34 cellular contexts compared by ENCODE assay signal in genomic region chr11:115060840-115061239, GRCh38.
"Had no signal": no experiment of that assay in that cellular context is flagged by ENCODE, and none has a peak within 500 bp of the region (broad histone marks: within the 10 kb centered on the region; RNA-seq: fewer than 3 reads in every experiment).

No MANE protein-coding gene starts in this region.

- H3K9me3 ChIP-seq: colonic mucosa had no signal

- H3K36me3 Mint-ChIP-seq: activated CD4-positive, alpha-beta memory T cell treated with anti-CD3 and anti-CD28 coated beads for 36 hours; activated CD8-positive, alpha-beta memory T cell treated with anti-CD3 and anti-CD28 coated beads, Interleukin-2, amount 10 ng/mL, durations not matched to agents 7 days and 5 days; activated naive CD4-positive, alpha-beta T cell treated with anti-CD3 and anti-CD28 coated beads, Interleukin-2, amount 50 U/mL, for 24 hours; activated naive CD8-positive, alpha-beta T cell treated with anti-CD3 and anti-CD28 coated beads for 36 hours; brain had no signal

- H3K27ac ChIP-seq: adrenal gland, breast epithelium, cardiac muscle cell, colonic mucosa, gastrocnemius medialis, heart left ventricle, VCaP had no signal

- H3K27me3 Mint-ChIP-seq: activated CD4-positive, alpha-beta memory T cell treated with anti-CD3 and anti-CD28 coated beads for 36 hours; activated CD8-positive, alpha-beta memory T cell treated with anti-CD3 and anti-CD28 coated beads, Interleukin-2, amount 10 ng/mL, durations not matched to agents 7 days and 5 days; activated naive CD4-positive, alpha-beta T cell treated with anti-CD3 and anti-CD28 coated beads, Interleukin-2, amount 50 U/mL, for 24 hours; activated naive CD8-positive, alpha-beta T cell treated with anti-CD3 and anti-CD28 coated beads, Interleukin-2, amount 50 U/mL, for 24 hours had no signal

- H3K27ac Mint-ChIP-seq: activated CD4-positive, alpha-beta memory T cell treated with anti-CD3 and anti-CD28 coated beads for 36 hours; activated CD8-positive, alpha-beta memory T cell treated with anti-CD3 and anti-CD28 coated beads, Interleukin-2, amount 10 ng/mL, durations not matched to agents 7 days and 5 days; activated CD8-positive, alpha-beta T cell treated with anti-CD3 and anti-CD28 coated beads, Interleukin-2, amount 10 ng/mL, durations not matched to agents 7 days and 5 days; activated naive CD4-positive, alpha-beta T cell treated with anti-CD3 and anti-CD28 coated beads for 36 hours; activated naive CD4-positive, alpha-beta T cell treated with anti-CD3 and anti-CD28 coated beads, Interleukin-2, amount 50 U/mL, for 24 hours; activated naive CD8-positive, alpha-beta T cell treated with anti-CD3 and anti-CD28 coated beads for 36 hours; activated naive CD8-positive, alpha-beta T cell treated with anti-CD3 and anti-CD28 coated beads, Interleukin-2, amount 50 U/mL, for 24 hours; activated T-helper 1 cell treated with anti-CD3 and anti-CD28 coated beads, Interleukin-12 subunit alpha, Interleukin-12 subunit beta, Interleukin-2, Interleukin-4 antibody, amounts not matched to agents 30 ng/mL and 10 ng/mL and 1 ng/mL, durations not matched to agents 14 hours and 24 hours and 36 hours; activated T-helper 2 cell treated with anti-CD3 and anti-CD28 coated beads, Interferon-gamma antibody, Interleukin-2, Interleukin-4, amounts not matched to agents 10 μg/mL and 5 μg/mL and 100 μg/mL, durations not matched to agents 14 hours and 24 hours and 36 hours; WTC11 had no signal

- H3K4me3 ChIP-seq: adrenal gland, breast epithelium, cardiac muscle cell, colonic mucosa, gastrocnemius medialis, heart left ventricle had no signal

- H3K4me3 Mint-ChIP-seq: activated CD4-positive, alpha-beta memory T cell treated with anti-CD3 and anti-CD28 coated beads for 36 hours; activated CD8-positive, alpha-beta memory T cell treated with anti-CD3 and anti-CD28 coated beads, Interleukin-2, amount 10 ng/mL, durations not matched to agents 7 days and 5 days; activated CD8-positive, alpha-beta T cell treated with anti-CD3 and anti-CD28 coated beads, Interleukin-2, amount 10 ng/mL, durations not matched to agents 7 days and 5 days; activated naive CD4-positive, alpha-beta T cell treated with anti-CD3 and anti-CD28 coated beads for 36 hours; activated naive CD4-positive, alpha-beta T cell treated with anti-CD3 and anti-CD28 coated beads, Interleukin-2, amount 50 U/mL, for 24 hours; activated naive CD8-positive, alpha-beta T cell treated with anti-CD3 and anti-CD28 coated beads for 36 hours; activated naive CD8-positive, alpha-beta T cell treated with anti-CD3 and anti-CD28 coated beads, Interleukin-2, amount 50 U/mL, for 24 hours; activated T-helper 1 cell treated with anti-CD3 and anti-CD28 coated beads, Interleukin-12 subunit alpha, Interleukin-12 subunit beta, Interleukin-2, Interleukin-4 antibody, amounts not matched to agents 30 ng/mL and 10 ng/mL and 1 ng/mL, durations not matched to agents 14 hours and 24 hours and 36 hours; brain; WTC11 had no signal

- ATAC-seq: activated CD8-positive, alpha-beta memory T cell treated with anti-CD3 and anti-CD28 coated beads, Interleukin-2, amount 10 ng/mL, durations not matched to agents 7 days and 5 days; activated CD8-positive, alpha-beta T cell treated with anti-CD3 and anti-CD28 coated beads, Interleukin-2, amount 10 ng/mL, durations not matched to agents 7 days and 5 days; activated naive CD8-positive, alpha-beta T cell treated with anti-CD3 and anti-CD28 coated beads, Interleukin-2, amount 50 U/mL, for 24 hours; esophagus mucosa; gastrocnemius medialis; heart left ventricle; WTC11 had no signal

- H3K4me1 Mint-ChIP-seq: activated CD8-positive, alpha-beta memory T cell treated with anti-CD3 and anti-CD28 coated beads, Interleukin-2, amount 10 ng/mL, durations not matched to agents 7 days and 5 days; activated naive CD4-positive, alpha-beta T cell treated with anti-CD3 and anti-CD28 coated beads, Interleukin-2, amount 50 U/mL, for 24 hours; activated naive CD8-positive, alpha-beta T cell treated with anti-CD3 and anti-CD28 coated beads for 36 hours; activated naive CD8-positive, alpha-beta T cell treated with anti-CD3 and anti-CD28 coated beads, Interleukin-2, amount 50 U/mL, for 24 hours had no signal

- DNase-seq: activated CD4-positive, alpha-beta memory T cell treated with anti-CD3 and anti-CD28 coated beads for 36 hours; activated CD4-positive, alpha-beta T cell treated with anti-CD3 and anti-CD28 coated beads for 1 hour; activated CD4-positive, alpha-beta T cell treated with anti-CD3 and anti-CD28 coated beads for 48 hours; activated CD4-positive, alpha-beta T cell treated with anti-CD3 and anti-CD28 coated beads, Interleukin-2, amount 50 U/mL, for 1 hour; activated CD8-positive, alpha-beta memory T cell treated with anti-CD3 and anti-CD28 coated beads, Interleukin-2, amount 10 ng/mL, durations not matched to agents 7 days and 5 days; activated CD8-positive, alpha-beta memory T cell treated with anti-CD3 and anti-CD28 coated beads, Interleukin-2, amount 50 U/mL, for 4 hours; activated CD8-positive, alpha-beta T cell treated with anti-CD3 and anti-CD28 coated beads, Interleukin-2, amount 10 ng/mL, durations not matched to agents 7 days and 5 days; activated effector memory CD4-positive, alpha-beta T cell treated with anti-CD3 and anti-CD28 coated beads, Interleukin-2, amount 50 U/mL, for 16 hours; activated naive CD4-positive, alpha-beta T cell treated with anti-CD3 and anti-CD28 coated beads for 36 hours; activated naive CD8-positive, alpha-beta T cell treated with anti-CD3 and anti-CD28 coated beads for 36 hours; activated naive CD8-positive, alpha-beta T cell treated with anti-CD3 and anti-CD28 coated beads, Interleukin-2, amount 50 U/mL, for 24 hours; activated T-cell treated with anti-CD3 and anti-CD28 coated beads, Interleukin-2, amount 50 U/mL, for 1 hour; activated T-cell treated with anti-CD3 and anti-CD28 coated beads, Interleukin-2, amount 50 U/mL, for 48 hours; adrenal gland; amygdala; aorta; central memory CD4-positive, alpha-beta T cell; cerebellar nuclear complex; colonic mucosa; effector CD8-positive, alpha-beta T cell; foreskin fibroblast; gastrocnemius medialis; glutamatergic neuron; heart left ventricle; T-helper 2 cell had no signal

- H3K27me3 ChIP-seq: adrenal gland, breast epithelium, cardiac muscle cell, colonic mucosa, gastrocnemius medialis, heart left ventricle had no signal

- H3K4me1 ChIP-seq: adrenal gland, breast epithelium, colonic mucosa, gastrocnemius medialis, heart left ventricle had no signal

- H3K36me3 ChIP-seq: adrenal gland, breast epithelium, cardiac muscle cell, colonic mucosa, gastrocnemius medialis, heart left ventricle had no signal
